Comparison of ENCODE assay signal across 9 cellular contexts in the genomic region with DNA sequence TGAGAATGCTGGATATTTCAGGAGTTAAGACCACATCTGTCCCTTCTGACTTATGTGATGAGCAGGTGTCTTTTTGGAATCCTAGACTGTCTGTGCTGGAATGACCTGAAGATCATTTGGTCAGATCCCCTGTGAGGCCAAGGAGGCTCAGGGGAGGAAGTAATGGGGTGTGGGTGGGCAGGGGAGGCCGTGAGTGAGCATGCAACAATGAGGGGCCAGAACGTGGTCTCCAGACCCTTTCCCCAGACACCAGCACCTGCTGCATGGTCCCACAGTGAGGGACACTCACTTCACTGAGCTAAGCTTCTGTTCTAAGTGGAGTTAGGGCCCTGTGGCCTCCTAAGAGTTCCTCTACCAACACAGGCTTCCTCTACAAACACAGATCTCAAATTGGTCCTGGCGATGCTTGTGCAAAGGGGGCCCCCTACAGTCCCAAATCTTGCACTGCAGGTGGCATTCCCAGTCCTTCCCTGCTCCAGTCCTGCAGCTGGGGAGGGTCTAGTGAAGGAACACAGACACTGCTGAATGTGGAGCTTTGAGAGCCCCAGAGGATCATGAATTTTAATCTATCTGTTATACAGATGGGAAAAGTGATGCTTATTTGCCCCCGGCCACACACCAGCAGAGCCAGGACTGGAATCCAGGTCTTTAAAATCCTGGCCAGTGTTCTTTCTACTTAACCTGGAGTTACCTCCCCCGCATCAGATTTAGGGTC. TPM values are rescaled to one million over a fixed set of nuclear protein-coding genes. Genes with fewer than 3 reads are reported as not detected.
A peak's percentile ranks its signal among the peaks of the same experiment; 100 is the strongest.
DNase-seq lines count a peak whose midpoint lies in the region; ATAC-seq and TF ChIP-seq lines count a peak whose summit lies in the region.
"Had no signal": no experiment of that assay in that cellular context is flagged by ENCODE, and none has a peak within 500 bp of the region (broad histone marks: within the 10 kb centered on the region; RNA-seq: fewer than 3 reads in every experiment).

No MANE protein-coding gene starts in this region.

- H3K36me3 ChIP-seq in Karpas-422 (ENCODE audit: insufficient read depth, low read length), result no peaks in the 10 kb centered on the region
- no peaks in the 10 kb centered on the region for H3K36me3 ChIP-seq in PC-3 (ENCODE audit: low read depth, low read length)
- H3K36me3 ChIP-seq in cardiac muscle cell, result no peaks in the 10 kb centered on the region

- peaks cover 5% of the 10 kb centered on the region for H3K4me1 Mint-ChIP-seq in activated naive CD8-positive, alpha-beta T cell treated with anti-CD3 and anti-CD28 coated beads, Interleukin-2, amount 50 U/mL, for 24 hours

- H3K9ac ChIP-seq in Karpas-422 (ENCODE audit: low read length) (0 out of 2 replicates have a peak overlapping the region, but pooled peaks have one; percentile 27), PC-3 (ENCODE audit: low read length) (no peak overlapping the region)

- no peaks in the 10 kb centered on the region for H4K20me1 ChIP-seq in Karpas-422 (ENCODE audit: insufficient read depth, low read depth, low read length)
- H4K20me1 ChIP-seq in PC-3 (ENCODE audit: low read length), result no peaks in the 10 kb centered on the region

- peaks cover 4% of the 10 kb centered on the region for H3K27me3 Mint-ChIP-seq in activated naive CD8-positive, alpha-beta T cell treated with anti-CD3 and anti-CD28 coated beads, Interleukin-2, amount 50 U/mL, for 24 hours

- H3K4me1 ChIP-seq in Karpas-422 (ENCODE audit: low read length), result peaks cover 93% of the 10 kb centered on the region
- H3K4me1 ChIP-seq in PC-3 (ENCODE audit: insufficient read depth, low read length), result peaks cover 14% of the 10 kb centered on the region
- peaks cover 85% of the 10 kb centered on the region for H3K4me1 ChIP-seq in cardiac muscle cell (ENCODE audit: low read depth)

- H3K9me2 ChIP-seq in Karpas-422 (replicated peaks; ENCODE audit: insufficient read depth, low read length) (no peaks in the 10 kb centered on the region), PC-3 (replicated peaks; ENCODE audit: low read length) (no peaks in the 10 kb centered on the region)

- ATAC-seq in PC-3 (peak; percentile 84), HG03175 (IDR thresholded peaks at IDR 0.05; ENCODE audit: unreplicated experiment) (no peak)
- ATAC-seq in activated naive CD8-positive, alpha-beta T cell treated with anti-CD3 and anti-CD28 coated beads, Interleukin-2, amount 50 U/mL, for 24 hours, result no peak

- no peaks in the 10 kb centered on the region for H3K36me3 Mint-ChIP-seq in activated naive CD8-positive, alpha-beta T cell treated with anti-CD3 and anti-CD28 coated beads, Interleukin-2, amount 50 U/mL, for 24 hours (ENCODE audit: low read depth)

- no peaks in the 10 kb centered on the region for H3K9me3 Mint-ChIP-seq in activated naive CD8-positive, alpha-beta T cell treated with anti-CD3 and anti-CD28 coated beads, Interleukin-2, amount 50 U/mL, for 24 hours

- H3K4me3 ChIP-seq in Karpas-422 (ENCODE audit: low read length) (no peak overlapping the region), PC-3 (ENCODE audit: low read length) (no peak overlapping the region), cardiac muscle cell (no peak overlapping the region)

- POLR2A ChIA-PET in PC-3 (lab: Charles Lee; ENCODE audit: unreplicated experiment), result no interaction called here

- no peaks in the 10 kb centered on the region for H3F3A ChIP-seq in PC-3 (ENCODE audit: low read length, unreplicated experiment)

- H3K27me3 ChIP-seq in Karpas-422 (ENCODE audit: low read length) (no peaks in the 10 kb centered on the region), PC-3 (ENCODE audit: low read length) (no peaks in the 10 kb centered on the region), cardiac muscle cell (no peaks in the 10 kb centered on the region)

- peak; percentile 98 for TF ChIP-seq CTCF in PC-3 (conservative IDR thresholded peaks at IDR 0.05; ENCODE audit: low read depth, low read length)
- TF ChIP-seq CTCF in cardiac muscle cell (IDR thresholded peaks at IDR 0.05; ENCODE audit: low read depth, low read length), result peak; percentile 96

- DNase-seq in DMS153 (lab: John Stamatoyannopoulos, UW) (peak; percentile 57), Karpas-422 (peak; percentile 74), PC-3 (peak; percentile 89), cardiac muscle cell (ENCODE audit: low read depth in 1 of 2, low spot score in 1 of 2) (peak; percentile 83 to 89), posterior vena cava (ENCODE audit: low spot score) (peak; percentile 92), NCI-H1048 (lab: John Stamatoyannopoulos, UW) (no peak)
- peak; percentile 53 for DNase-seq in activated naive CD8-positive, alpha-beta T cell treated with anti-CD3 and anti-CD28 coated beads, Interleukin-2, amount 50 U/mL, for 24 hours

- H3K4me2 ChIP-seq in Karpas-422 (ENCODE audit: low read depth, low read length, poor library complexity, severe bottlenecking), result no peak overlapping the region
- no peak overlapping the region for H3K4me2 ChIP-seq in PC-3 (ENCODE audit: low read length)

- H3K27ac ChIP-seq in Karpas-422 (ENCODE audit: low read length) (no peak overlapping the region), PC-3 (ENCODE audit: low read length) (no peak overlapping the region), cardiac muscle cell (no peak overlapping the region)

- H3K27ac Mint-ChIP-seq in activated naive CD8-positive, alpha-beta T cell treated with anti-CD3 and anti-CD28 coated beads, Interleukin-2, amount 50 U/mL, for 24 hours, result no peak overlapping the region

- CTCF ChIA-PET in PC-3 (lab: Charles Lee), result interaction anchor here (0.6 to 2.1 kb wide), 6 partner anchors 13 to 101 kb away, joined by 3 to 28 read pairs (median 9); a partner anchor contains a TSS

- no peak overlapping the region for H3K4me3 Mint-ChIP-seq in activated naive CD8-positive, alpha-beta T cell treated with anti-CD3 and anti-CD28 coated beads, Interleukin-2, amount 50 U/mL, for 24 hours

- H2AFZ ChIP-seq in Karpas-422 (ENCODE audit: low read length), result no peak overlapping the region
- H2AFZ ChIP-seq in PC-3 (ENCODE audit: low read length), result no peak overlapping the region

- peaks cover 4% of the 10 kb centered on the region; the same call in 1 of the 2 replicates for H3K79me2 ChIP-seq in Karpas-422 (ENCODE audit: low read length)
- H3K79me2 ChIP-seq in PC-3 (ENCODE audit: low read length), result no peaks in the 10 kb centered on the region

- intact Hi-C loops in PC-3 (cut with micrococcal nuclease), result loop anchor here (1.0 kb wide), 2 partner anchors 18 to 36 kb away; no protein-coding TSS in a partner anchor
- intact Hi-C loops in posterior vena cava (cut with DNase I), result loop anchor here (2.0 to 10.0 kb wide), 3 partner anchors 17 to 101 kb away; no protein-coding TSS in a partner anchor

- H3K9me3 ChIP-seq in Karpas-422 (ENCODE audit: low read length) (no peaks in the 10 kb centered on the region), PC-3 (ENCODE audit: low read length) (no peaks in the 10 kb centered on the region), cardiac muscle cell (ENCODE audit: low read depth) (no peaks in the 10 kb centered on the region)

- BruUV-seq in PC-3 (replicated peaks; lab: Mats Ljungman, UMichigan), result no TSS peak

RNA-seq across cellular contexts. Expression of a gene that starts 7.4 kb away (rescaled TPM):
- 15.4 and 16.9 TPM in 2 replicates for total RNA-seq in Karpas-422 (2014; rRNA removed; shearing (Covaris generic); ENCODE audit: low replicate concordance)
- 0.92 and 1.8 TPM in 2 replicates for total RNA-seq in PC-3 (2014; rRNA removed)
- 28.3 and 39.0 TPM in 2 replicates for total RNA-seq in cardiac muscle cell
- 36.5 and 44.1 TPM in 2 replicates for polyA plus RNA-seq in cardiac muscle cell
- 10 to 100 TPM; 10.4 to 17.3 TPM for total RNA-seq in posterior vena cava

RNA-seq across cellular contexts. Expression of a gene that starts 27.6 kb away (rescaled TPM):
- total RNA-seq in Karpas-422 (2014; rRNA removed; shearing (Covaris generic); ENCODE audit: low replicate concordance), result not detected in 2 replicates
- not detected in 2 replicates for total RNA-seq in PC-3 (2014; rRNA removed)
- not detected in 2 replicates for total RNA-seq in cardiac muscle cell
- polyA plus RNA-seq in cardiac muscle cell, result not detected in 2 replicates
- total RNA-seq in posterior vena cava, result not detected
- total RNA-seq: T-helper 2 cell treated with Interferon-gamma antibody and Interleukin-4, amounts not matched to agents 100 ng/mL and 5 ng/mL, for 36 hours had no signal

RNA-seq across cellular contexts. Expression of a gene that starts 33.4 kb away (rescaled TPM):
- total RNA-seq in Karpas-422 (2014; rRNA removed; shearing (Covaris generic); ENCODE audit: low replicate concordance), result not detected in 2 replicates
- total RNA-seq in PC-3 (2014; rRNA removed) (2.0 and 2.6 TPM in 2 replicates), cardiac muscle cell (3.4 and 8.0 TPM in 2 replicates), posterior vena cava (10 to 100 TPM; 57.7 to 63.0 TPM)
- polyA plus RNA-seq in cardiac muscle cell, result 5.8 and 10.4 TPM in 2 replicates
- total RNA-seq: T-helper 2 cell treated with Interferon-gamma antibody and Interleukin-4, amounts not matched to agents 100 ng/mL and 5 ng/mL, for 36 hours had no signal

RNA-seq across cellular contexts. Expression of a gene that starts 39.7 kb away (rescaled TPM):
- 3.9 and 8.8 TPM in 2 replicates for total RNA-seq in Karpas-422 (2014; rRNA removed; shearing (Covaris generic); ENCODE audit: low replicate concordance)
- total RNA-seq in PC-3 (2014; rRNA removed) (22.9 and 34.5 TPM in 2 replicates), cardiac muscle cell (7.3 and 18.6 TPM in 2 replicates), posterior vena cava (10 to 100 TPM; 22.1 to 23.3 TPM)
- polyA plus RNA-seq in cardiac muscle cell, result 45.6 and 99.8 TPM in 2 replicates

RNA-seq across cellular contexts. Expression of a gene that starts 48.9 kb away (rescaled TPM):
- total RNA-seq in Karpas-422 (2014; rRNA removed; shearing (Covaris generic); ENCODE audit: low replicate concordance), result not detected in 2 replicates
- total RNA-seq in PC-3 (2014; rRNA removed) (not detected in 2 replicates), cardiac muscle cell (2.1 and 6.3 TPM in 2 replicates), posterior vena cava (100 to 1,000 TPM in 1 of 2 donors, 10 to 100 TPM in 1; 35.0 to 151 TPM)
- 6.8 and 7.5 TPM in 2 replicates for polyA plus RNA-seq in cardiac muscle cell
